11 cellular contexts compared by ENCODE assay signal in genomic region chr19:13014921-13015280, GRCh38. TPM values are rescaled to one million over a fixed set of nuclear protein-coding genes. Genes with fewer than 3 reads are reported as not detected.
DNase-seq lines count a peak whose midpoint lies in the region; ATAC-seq and TF ChIP-seq lines count a peak whose summit lies in the region.
"Had no signal": no experiment of that assay in that cellular context is flagged by ENCODE, and none has a peak within 500 bp of the region (broad histone marks: within the 10 kb centered on the region; RNA-seq: fewer than 3 reads in every experiment).

No MANE protein-coding gene starts in this region.

- H3K36me3 ChIP-seq in left ventricle myocardium inferior, result no peaks in the 10 kb centered on the region
- H3K36me3 ChIP-seq in uterus, result no peaks in the 10 kb centered on the region

- H3K27me3 ChIP-seq in left ventricle myocardium inferior (ENCODE audit: low read depth), result no peaks in the 10 kb centered on the region
- H3K27me3 ChIP-seq in uterus, result no peaks in the 10 kb centered on the region

- no peaks in the 10 kb centered on the region for H3K36me3 Mint-ChIP-seq in nephron (ENCODE audit: low read depth)

- TF ChIP-seq CTCF in left ventricle myocardium inferior (IDR thresholded peaks at IDR 0.05; ENCODE audit: borderline replicate concordance) (no peak), nephron (IDR thresholded peaks at IDR 0.05; ENCODE audit: unreplicated experiment in 3 of 3) (no peak), uterus (IDR thresholded peaks at IDR 0.05) (no peak)

- DNase-seq in left ventricle myocardium inferior (no peak), Right ventricle myocardium inferior (ENCODE audit: missing footprints) (no peak), caudate nucleus (lab: John Stamatoyannopoulos, UW) (no peak), uterus (no peak), SHP77 treated with DMSO at 0.1 percent for 48 hours (lab: John Stamatoyannopoulos, UW) (no peak), dermis blood vessel endothelial cell (no peak), HuH-7.5 (ENCODE audit: low spot score) (no peak)
- DNase-seq: EL, NCI-H1417 treated with DMSO at 0.1 percent for 48 hours had no signal

- H3K9me3 ChIP-seq in left ventricle myocardium inferior (replicated peaks), result no peaks in the 10 kb centered on the region
- H3K9me3 ChIP-seq in uterus, result no peaks in the 10 kb centered on the region

- H3K9me3 Mint-ChIP-seq in nephron, result no peaks in the 10 kb centered on the region

- H3K27ac ChIP-seq in left ventricle myocardium inferior (replicated peaks) (peak overlapping the region; percentile 94), caudate nucleus (ENCODE audit: low read depth, low read length) (peak overlapping the region; percentile 85), uterus (peak overlapping the region; percentile 95 to 99)

- peak overlapping the region in 1 of 3 experiments; percentile 63 for H3K27ac Mint-ChIP-seq in nephron

- TF ChIP-seq POLR2A in uterus (IDR thresholded peaks at IDR 0.05), result no peak

- no peak for ATAC-seq in Right ventricle myocardium inferior

- intact Hi-C loops in left ventricle myocardium inferior (cut with micrococcal nuclease), result no loop called here
- intact Hi-C loops in Right ventricle myocardium inferior (cut with DNase I), result no loop called here
- intact Hi-C loops in uterus (cut with DNase I; ENCODE audit: low total_unique reads), result no loop called here

- peaks cover 100% of the 10 kb centered on the region for H3K27me3 Mint-ChIP-seq in nephron (ENCODE audit: low read depth)

- H3K4me3 ChIP-seq in left ventricle myocardium inferior (peak overlapping the region; percentile 59), uterus (peak overlapping the region; percentile 39 to 42)

- peaks cover 100% of the 10 kb centered on the region for H3K4me1 ChIP-seq in left ventricle myocardium inferior
- H3K4me1 ChIP-seq in uterus, result peaks cover 0 to 25% of the 10 kb centered on the region in 2 donors

- peaks cover 83% of the 10 kb centered on the region for H3K4me1 Mint-ChIP-seq in nephron

- peak overlapping the region in 2 of 3 experiments; percentile 27 to 77 for H3K4me3 Mint-ChIP-seq in nephron

RNA-seq across cellular contexts. Expression of gene NFIX, which starts 19.6 kb away (rescaled TPM):
- total RNA-seq in left ventricle myocardium inferior (118 TPM), Right ventricle myocardium inferior (159 TPM), uterus (100 to 1,000 TPM in 2 of 4 donors, 10 to 100 TPM in 2; 27.4 to 381 (median 78.4) TPM), dermis blood vessel endothelial cell (12.6 and 23.7 TPM in 2 replicates)

RNA-seq across cellular contexts. Expression of gene DAND5, which starts 45.5 kb away (rescaled TPM):
- total RNA-seq in left ventricle myocardium inferior (12.7 TPM), Right ventricle myocardium inferior (9.9 TPM), uterus (under 1 TPM in 1 of 4 donors, not detected in 3; 0.14 TPM), dermis blood vessel endothelial cell (0.09 and 0.17 TPM in 2 replicates)
- total RNA-seq: myocyte had no signal

RNA-seq across cellular contexts. Expression of gene GADD45GIP1, which starts 57.9 kb away (rescaled TPM):
- total RNA-seq in left ventricle myocardium inferior (31.4 TPM), Right ventricle myocardium inferior (33.7 TPM), uterus (10 to 100 TPM in 2 of 4 donors, 1 to 10 TPM in 2; 3.3 to 76.8 (median 12.8) TPM), dermis blood vessel endothelial cell (19.5 and 20.6 TPM in 2 replicates)
